In the genomic region with DNA sequence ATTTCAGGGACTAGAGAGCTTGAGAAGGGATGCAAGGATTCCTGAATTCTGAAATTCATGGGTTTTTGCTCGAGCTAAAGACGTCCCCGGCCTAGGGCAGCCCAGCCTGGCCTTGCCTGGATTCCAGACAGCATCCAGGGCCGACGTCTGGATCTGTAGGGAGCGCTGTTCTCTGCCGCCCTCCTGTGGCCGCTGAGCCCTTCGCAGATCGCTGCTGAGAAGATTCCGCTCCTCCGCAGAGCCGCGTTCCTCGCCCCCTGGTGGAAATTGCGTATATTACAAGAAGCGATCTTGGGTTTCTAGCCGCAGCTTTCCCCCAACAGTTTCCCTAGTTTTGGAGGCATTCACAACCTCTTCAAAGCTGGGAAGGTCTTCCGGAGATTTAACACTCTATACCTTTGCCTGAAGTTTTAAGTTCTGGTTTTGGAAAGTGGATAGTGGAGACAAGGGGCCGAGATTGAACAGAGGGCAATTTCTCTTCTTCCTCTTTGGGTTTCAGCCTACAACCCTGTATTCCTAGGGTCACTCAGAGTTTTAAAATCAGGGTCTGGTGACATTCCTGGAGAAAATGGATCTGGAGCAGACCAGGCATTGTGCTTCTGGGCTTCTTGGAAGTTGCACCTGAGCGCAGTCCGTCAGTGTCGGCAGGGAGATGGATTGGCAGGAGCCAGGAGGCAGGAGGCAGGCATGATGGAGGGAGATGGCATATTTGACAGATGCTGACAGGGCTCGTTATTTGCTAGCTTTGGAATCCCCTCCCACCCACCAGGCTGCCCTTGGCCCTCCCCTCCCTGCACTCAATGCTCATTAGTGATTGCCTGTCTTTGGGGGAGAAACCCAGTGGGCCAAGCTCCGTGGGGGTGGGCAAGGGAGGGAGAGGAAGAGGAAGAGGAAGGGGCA, we compare ENCODE assay signal across 1 cellular context.
TF ChIP-seq lines count a peak whose summit lies in the region.

No MANE protein-coding gene starts in this region.

TF ChIP-seq in K562, 482 proteins besides CTCF, POLR2A, EP300 and RAD21 (continued from another document and continues in another):
- TF ChIP-seq, protein P1, sequence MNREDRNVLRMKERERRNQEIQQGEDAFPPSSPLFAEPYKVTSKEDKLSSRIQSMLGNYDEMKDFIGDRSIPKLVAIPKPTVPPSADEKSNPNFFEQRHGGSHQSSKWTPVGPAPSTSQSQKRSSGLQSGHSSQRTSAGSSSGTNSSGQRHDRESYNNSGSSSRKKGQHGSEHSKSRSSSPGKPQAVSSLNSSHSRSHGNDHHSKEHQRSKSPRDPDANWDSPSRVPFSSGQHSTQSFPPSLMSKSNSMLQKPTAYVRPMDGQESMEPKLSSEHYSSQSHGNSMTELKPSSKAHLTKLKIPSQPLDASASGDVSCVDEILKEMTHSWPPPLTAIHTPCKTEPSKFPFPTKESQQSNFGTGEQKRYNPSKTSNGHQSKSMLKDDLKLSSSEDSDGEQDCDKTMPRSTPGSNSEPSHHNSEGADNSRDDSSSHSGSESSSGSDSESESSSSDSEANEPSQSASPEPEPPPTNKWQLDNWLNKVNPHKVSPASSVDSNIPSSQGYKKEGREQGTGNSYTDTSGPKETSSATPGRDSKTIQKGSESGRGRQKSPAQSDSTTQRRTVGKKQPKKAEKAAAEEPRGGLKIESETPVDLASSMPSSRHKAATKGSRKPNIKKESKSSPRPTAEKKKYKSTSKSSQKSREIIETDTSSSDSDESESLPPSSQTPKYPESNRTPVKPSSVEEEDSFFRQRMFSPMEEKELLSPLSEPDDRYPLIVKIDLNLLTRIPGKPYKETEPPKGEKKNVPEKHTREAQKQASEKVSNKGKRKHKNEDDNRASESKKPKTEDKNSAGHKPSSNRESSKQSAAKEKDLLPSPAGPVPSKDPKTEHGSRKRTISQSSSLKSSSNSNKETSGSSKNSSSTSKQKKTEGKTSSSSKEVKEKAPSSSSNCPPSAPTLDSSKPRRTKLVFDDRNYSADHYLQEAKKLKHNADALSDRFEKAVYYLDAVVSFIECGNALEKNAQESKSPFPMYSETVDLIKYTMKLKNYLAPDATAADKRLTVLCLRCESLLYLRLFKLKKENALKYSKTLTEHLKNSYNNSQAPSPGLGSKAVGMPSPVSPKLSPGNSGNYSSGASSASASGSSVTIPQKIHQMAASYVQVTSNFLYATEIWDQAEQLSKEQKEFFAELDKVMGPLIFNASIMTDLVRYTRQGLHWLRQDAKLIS (CRISPR knock-in tag; IDR thresholded peaks at IDR 0.05), result no peak
- TF ChIP-seq CBX3 (IDR thresholded peaks at IDR 0.05; ENCODE audit: borderline replicate concordance in 1 of 2, low read length in 2 of 2) (peak in 1 of 2 experiments; percentile 68; a peak in 1 of 3 replicates), DACH1 (IDR thresholded peaks at IDR 0.05; ENCODE audit: partially characterized antibody) (no peak), TEAD1 (CRISPR knock-in tag; IDR thresholded peaks at IDR 0.05) (peak in 1 of 2 experiments; percentile 85; a peak in 2 of 4 replicates), NFRKB (IDR thresholded peaks at IDR 0.05; ENCODE audit: low read depth) (no peak), MEIS2 (IDR thresholded peaks at IDR 0.05; ENCODE audit: partially characterized antibody) (no peak), KDM4B (IDR thresholded peaks at IDR 0.05; ENCODE audit: borderline replicate concordance in 2 of 2, low read depth in 1 of 2) (no peak), YY1 (IDR thresholded peaks at IDR 0.05; ENCODE audit: borderline replicate concordance in 1 of 3, control insufficient read depth in 1 of 3, extremely low read depth in 1 of 3, insufficient read depth in 3 of 3, insufficient read length in 1 of 3, insufficient replicate concordance in 2 of 3, low read depth in 1 of 3, low read length in 2 of 3) (peak in 2 of 3 experiments; percentile 15 to 71), TEAD4 (IDR thresholded peaks at IDR 0.05; ENCODE audit: low read length) (peak; percentile 56; the same call in 1 of the 2 replicates), TEAD4 (CRISPR knock-in tag; IDR thresholded peaks at IDR 0.05; ENCODE audit: borderline replicate concordance) (no peak), ATF7 (IDR thresholded peaks at IDR 0.05) (no peak), SNIP1 (IDR thresholded peaks at IDR 0.05; ENCODE audit: low read depth) (no peak), ZNF3 (CRISPR knock-in tag; IDR thresholded peaks at IDR 0.05) (no peak), TOE1 (IDR thresholded peaks at IDR 0.05; ENCODE audit: borderline replicate concordance) (no peak), TOE1 (CRISPR knock-in tag; IDR thresholded peaks at IDR 0.05; ENCODE audit: borderline replicate concordance, low read depth) (no peak), CBFA2T3 (IDR thresholded peaks at IDR 0.05) (no peak), NR3C1 (CRISPR knock-in tag; IDR thresholded peaks at IDR 0.05) (no peak), ZNF12 (CRISPR knock-in tag; IDR thresholded peaks at IDR 0.05) (no peak), LCOR (CRISPR knock-in tag; IDR thresholded peaks at IDR 0.05) (peak; percentile 46; the same call in 1 of the 2 replicates), MED1 (CRISPR knock-in tag; IDR thresholded peaks at IDR 0.05; ENCODE audit: borderline replicate concordance) (no peak), JUN (IDR thresholded peaks at IDR 0.05; ENCODE audit: borderline replicate concordance, low read depth, low read length) (0 out of 2 replicates have a peak, but pooled peaks have one; percentile 29), JUN (CRISPR knock-in tag; IDR thresholded peaks at IDR 0.05; ENCODE audit: borderline replicate concordance) (no peak), JUND (IDR thresholded peaks at IDR 0.05; ENCODE audit: borderline replicate concordance, low read depth, low read length) (peak; percentile 68), JUND (tag; IDR thresholded peaks at IDR 0.05; ENCODE audit: borderline replicate concordance, low read depth, low read length) (no peak; the same call in 2 of the 3 replicates), RBM34 (IDR thresholded peaks at IDR 0.05; ENCODE audit: borderline replicate concordance, insufficient read depth, low read length) (no peak), ZNF263 (CRISPR knock-in tag; IDR thresholded peaks at IDR 0.05; ENCODE audit: borderline replicate concordance) (peak; percentile 45; the same call in 1 of the 2 replicates), KLF13 (tag; IDR thresholded peaks at IDR 0.05; ENCODE audit: borderline replicate concordance, low read depth) (no peak), NCOA4 (IDR thresholded peaks at IDR 0.05; ENCODE audit: partially characterized antibody) (no peak), CTBP1 (IDR thresholded peaks at IDR 0.05; ENCODE audit: borderline replicate concordance) (peak; percentile 77), MAFG (tag; conservative IDR thresholded peaks at IDR 0.05) (no peak), KAT7 (CRISPR knock-in tag; IDR thresholded peaks at IDR 0.05; ENCODE audit: borderline replicate concordance) (no peak), PRPF4 (IDR thresholded peaks at IDR 0.05; ENCODE audit: insufficient read depth, low read depth, low read length, poor library complexity, severe bottlenecking) (no peak), TCF3 (CRISPR knock-in tag; IDR thresholded peaks at IDR 0.05) (no peak)
- TF ChIP-seq, protein P2, sequence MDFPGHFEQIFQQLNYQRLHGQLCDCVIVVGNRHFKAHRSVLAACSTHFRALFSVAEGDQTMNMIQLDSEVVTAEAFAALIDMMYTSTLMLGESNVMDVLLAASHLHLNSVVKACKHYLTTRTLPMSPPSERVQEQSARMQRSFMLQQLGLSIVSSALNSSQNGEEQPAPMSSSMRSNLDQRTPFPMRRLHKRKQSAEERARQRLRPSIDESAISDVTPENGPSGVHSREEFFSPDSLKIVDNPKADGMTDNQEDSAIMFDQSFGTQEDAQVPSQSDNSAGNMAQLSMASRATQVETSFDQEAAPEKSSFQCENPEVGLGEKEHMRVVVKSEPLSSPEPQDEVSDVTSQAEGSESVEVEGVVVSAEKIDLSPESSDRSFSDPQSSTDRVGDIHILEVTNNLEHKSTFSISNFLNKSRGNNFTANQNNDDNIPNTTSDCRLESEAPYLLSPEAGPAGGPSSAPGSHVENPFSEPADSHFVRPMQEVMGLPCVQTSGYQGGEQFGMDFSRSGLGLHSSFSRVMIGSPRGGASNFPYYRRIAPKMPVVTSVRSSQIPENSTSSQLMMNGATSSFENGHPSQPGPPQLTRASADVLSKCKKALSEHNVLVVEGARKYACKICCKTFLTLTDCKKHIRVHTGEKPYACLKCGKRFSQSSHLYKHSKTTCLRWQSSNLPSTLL (IDR thresholded peaks at IDR 0.05), result no peak
- TF ChIP-seq, protein P3, sequence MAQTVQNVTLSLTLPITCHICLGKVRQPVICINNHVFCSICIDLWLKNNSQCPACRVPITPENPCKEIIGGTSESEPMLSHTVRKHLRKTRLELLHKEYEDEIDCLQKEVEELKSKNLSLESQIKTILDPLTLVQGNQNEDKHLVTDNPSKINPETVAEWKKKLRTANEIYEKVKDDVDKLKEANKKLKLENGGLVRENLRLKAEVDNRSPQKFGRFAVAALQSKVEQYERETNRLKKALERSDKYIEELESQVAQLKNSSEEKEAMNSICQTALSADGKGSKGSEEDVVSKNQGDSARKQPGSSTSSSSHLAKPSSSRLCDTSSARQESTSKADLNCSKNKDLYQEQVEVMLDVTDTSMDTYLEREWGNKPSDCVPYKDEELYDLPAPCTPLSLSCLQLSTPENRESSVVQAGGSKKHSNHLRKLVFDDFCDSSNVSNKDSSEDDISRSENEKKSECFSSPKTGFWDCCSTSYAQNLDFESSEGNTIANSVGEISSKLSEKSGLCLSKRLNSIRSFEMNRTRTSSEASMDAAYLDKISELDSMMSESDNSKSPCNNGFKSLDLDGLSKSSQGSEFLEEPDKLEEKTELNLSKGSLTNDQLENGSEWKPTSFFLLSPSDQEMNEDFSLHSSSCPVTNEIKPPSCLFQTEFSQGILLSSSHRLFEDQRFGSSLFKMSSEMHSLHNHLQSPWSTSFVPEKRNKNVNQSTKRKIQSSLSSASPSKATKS (CRISPR knock-in tag; IDR thresholded peaks at IDR 0.05), result no peak
- TF ChIP-seq, protein P4, sequence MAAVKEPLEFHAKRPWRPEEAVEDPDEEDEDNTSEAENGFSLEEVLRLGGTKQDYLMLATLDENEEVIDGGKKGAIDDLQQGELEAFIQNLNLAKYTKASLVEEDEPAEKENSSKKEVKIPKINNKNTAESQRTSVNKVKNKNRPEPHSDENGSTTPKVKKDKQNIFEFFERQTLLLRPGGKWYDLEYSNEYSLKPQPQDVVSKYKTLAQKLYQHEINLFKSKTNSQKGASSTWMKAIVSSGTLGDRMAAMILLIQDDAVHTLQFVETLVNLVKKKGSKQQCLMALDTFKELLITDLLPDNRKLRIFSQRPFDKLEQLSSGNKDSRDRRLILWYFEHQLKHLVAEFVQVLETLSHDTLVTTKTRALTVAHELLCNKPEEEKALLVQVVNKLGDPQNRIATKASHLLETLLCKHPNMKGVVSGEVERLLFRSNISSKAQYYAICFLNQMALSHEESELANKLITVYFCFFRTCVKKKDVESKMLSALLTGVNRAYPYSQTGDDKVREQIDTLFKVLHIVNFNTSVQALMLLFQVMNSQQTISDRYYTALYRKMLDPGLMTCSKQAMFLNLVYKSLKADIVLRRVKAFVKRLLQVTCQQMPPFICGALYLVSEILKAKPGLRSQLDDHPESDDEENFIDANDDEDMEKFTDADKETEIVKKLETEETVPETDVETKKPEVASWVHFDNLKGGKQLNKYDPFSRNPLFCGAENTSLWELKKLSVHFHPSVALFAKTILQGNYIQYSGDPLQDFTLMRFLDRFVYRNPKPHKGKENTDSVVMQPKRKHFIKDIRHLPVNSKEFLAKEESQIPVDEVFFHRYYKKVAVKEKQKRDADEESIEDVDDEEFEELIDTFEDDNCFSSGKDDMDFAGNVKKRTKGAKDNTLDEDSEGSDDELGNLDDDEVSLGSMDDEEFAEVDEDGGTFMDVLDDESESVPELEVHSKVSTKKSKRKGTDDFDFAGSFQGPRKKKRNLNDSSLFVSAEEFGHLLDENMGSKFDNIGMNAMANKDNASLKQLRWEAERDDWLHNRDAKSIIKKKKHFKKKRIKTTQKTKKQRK (IDR thresholded peaks at IDR 0.05; ENCODE audit: borderline replicate concordance, low read depth, low read length), result no peak
- TF ChIP-seq, protein P5, sequence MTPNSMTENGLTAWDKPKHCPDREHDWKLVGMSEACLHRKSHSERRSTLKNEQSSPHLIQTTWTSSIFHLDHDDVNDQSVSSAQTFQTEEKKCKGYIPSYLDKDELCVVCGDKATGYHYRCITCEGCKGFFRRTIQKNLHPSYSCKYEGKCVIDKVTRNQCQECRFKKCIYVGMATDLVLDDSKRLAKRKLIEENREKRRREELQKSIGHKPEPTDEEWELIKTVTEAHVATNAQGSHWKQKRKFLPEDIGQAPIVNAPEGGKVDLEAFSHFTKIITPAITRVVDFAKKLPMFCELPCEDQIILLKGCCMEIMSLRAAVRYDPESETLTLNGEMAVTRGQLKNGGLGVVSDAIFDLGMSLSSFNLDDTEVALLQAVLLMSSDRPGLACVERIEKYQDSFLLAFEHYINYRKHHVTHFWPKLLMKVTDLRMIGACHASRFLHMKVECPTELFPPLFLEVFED (CRISPR knock-in tag; conservative IDR thresholded peaks at IDR 0.05), result no peak
- TF ChIP-seq, protein P6, sequence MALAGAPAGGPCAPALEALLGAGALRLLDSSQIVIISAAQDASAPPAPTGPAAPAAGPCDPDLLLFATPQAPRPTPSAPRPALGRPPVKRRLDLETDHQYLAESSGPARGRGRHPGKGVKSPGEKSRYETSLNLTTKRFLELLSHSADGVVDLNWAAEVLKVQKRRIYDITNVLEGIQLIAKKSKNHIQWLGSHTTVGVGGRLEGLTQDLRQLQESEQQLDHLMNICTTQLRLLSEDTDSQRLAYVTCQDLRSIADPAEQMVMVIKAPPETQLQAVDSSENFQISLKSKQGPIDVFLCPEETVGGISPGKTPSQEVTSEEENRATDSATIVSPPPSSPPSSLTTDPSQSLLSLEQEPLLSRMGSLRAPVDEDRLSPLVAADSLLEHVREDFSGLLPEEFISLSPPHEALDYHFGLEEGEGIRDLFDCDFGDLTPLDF (CRISPR knock-in tag; IDR thresholded peaks at IDR 0.05), result no peak
- TF ChIP-seq, protein P7, sequence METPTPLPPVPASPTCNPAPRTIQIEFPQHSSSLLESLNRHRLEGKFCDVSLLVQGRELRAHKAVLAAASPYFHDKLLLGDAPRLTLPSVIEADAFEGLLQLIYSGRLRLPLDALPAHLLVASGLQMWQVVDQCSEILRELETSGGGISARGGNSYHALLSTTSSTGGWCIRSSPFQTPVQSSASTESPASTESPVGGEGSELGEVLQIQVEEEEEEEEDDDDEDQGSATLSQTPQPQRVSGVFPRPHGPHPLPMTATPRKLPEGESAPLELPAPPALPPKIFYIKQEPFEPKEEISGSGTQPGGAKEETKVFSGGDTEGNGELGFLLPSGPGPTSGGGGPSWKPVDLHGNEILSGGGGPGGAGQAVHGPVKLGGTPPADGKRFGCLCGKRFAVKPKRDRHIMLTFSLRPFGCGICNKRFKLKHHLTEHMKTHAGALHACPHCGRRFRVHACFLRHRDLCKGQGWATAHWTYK (CRISPR knock-in tag; IDR thresholded peaks at IDR 0.05), result no peak
- TF ChIP-seq, protein P8, sequence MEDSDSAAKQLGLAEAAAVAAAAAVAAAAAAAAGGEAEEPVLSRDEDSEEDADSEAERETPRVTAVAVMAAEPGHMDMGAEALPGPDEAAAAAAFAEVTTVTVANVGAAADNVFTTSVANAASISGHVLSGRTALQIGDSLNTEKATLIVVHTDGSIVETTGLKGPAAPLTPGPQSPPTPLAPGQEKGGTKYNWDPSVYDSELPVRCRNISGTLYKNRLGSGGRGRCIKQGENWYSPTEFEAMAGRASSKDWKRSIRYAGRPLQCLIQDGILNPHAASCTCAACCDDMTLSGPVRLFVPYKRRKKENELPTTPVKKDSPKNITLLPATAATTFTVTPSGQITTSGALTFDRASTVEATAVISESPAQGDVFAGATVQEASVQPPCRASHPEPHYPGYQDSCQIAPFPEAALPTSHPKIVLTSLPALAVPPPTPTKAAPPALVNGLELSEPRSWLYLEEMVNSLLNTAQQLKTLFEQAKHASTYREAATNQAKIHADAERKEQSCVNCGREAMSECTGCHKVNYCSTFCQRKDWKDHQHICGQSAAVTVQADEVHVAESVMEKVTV (CRISPR knock-in tag; IDR thresholded peaks at IDR 0.05), result peak; percentile 88
